1 cellular context compared by ENCODE assay signal in the genomic region with DNA sequence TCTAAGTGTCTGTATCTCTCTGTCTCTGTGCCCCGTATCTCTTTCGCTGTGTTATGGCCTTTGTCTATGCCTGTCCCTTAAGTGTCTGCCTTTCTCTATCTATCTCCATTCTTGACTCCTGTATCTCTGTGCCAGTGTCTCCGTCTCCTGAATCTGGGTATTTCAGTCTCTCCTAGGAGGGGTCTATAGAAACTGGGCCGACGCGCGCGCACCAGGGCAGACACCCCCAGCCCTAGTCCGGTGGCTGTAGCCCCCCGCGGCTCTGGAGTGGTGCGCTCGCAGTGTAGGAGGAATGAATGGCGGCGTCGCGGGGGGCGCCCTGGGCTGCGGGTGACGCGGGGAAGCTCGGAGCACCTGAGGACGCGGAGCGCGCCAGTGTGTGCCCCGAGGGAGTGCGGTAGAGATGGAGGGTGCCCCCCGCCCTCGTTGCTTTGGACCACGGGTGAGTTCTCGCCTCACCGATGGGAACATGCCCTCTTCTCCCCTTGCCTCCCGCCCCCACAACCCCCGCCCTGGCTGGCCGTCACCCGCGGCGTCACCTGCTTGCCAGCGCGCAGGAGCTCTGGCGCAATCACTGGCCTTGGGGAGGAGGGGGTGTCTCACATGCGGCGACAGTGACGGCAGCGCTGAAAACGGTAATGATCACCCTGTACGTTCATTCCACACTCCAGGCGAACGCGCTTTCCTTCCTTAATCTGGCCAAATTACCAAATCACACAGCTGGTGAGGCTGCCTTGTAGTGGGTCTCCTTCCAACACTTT.
TF ChIP-seq lines count a peak whose summit lies in the region.

No MANE protein-coding gene starts in this region.

TF ChIP-seq in HepG2, 621 proteins besides CTCF, POLR2A, EP300 and RAD21:
- TF ChIP-seq FOSL2 (CRISPR knock-in tag; IDR thresholded peaks at IDR 0.05) (0 out of 2 replicates have a peak, but pooled peaks have one; percentile 7), GABPB1 (CRISPR knock-in tag; IDR thresholded peaks at IDR 0.05) (no peak; the same call in 1 of the 2 replicates), ZNF17 (CRISPR knock-in tag; IDR thresholded peaks at IDR 0.05) (no peak), SP4 (CRISPR knock-in tag; IDR thresholded peaks at IDR 0.05) (0 out of 2 replicates have a peak, but pooled peaks have one; percentile 20), SRSF9 (IDR thresholded peaks at IDR 0.05; ENCODE audit: borderline replicate concordance, insufficient read depth, low read depth, low read length, poor library complexity, severe bottlenecking) (no peak), EED (CRISPR knock-in tag; IDR thresholded peaks at IDR 0.05) (0 out of 2 replicates have a peak, but pooled peaks have one; percentile 22), ZNF800 (CRISPR knock-in tag; IDR thresholded peaks at IDR 0.05) (peak; percentile 82), ZNF530 (CRISPR knock-in tag; IDR thresholded peaks at IDR 0.05; ENCODE audit: low read depth) (no peak), MLX (CRISPR knock-in tag; IDR thresholded peaks at IDR 0.05) (no peak), DZIP1 (CRISPR knock-in tag; IDR thresholded peaks at IDR 0.05) (no peak), KAT7 (CRISPR knock-in tag; IDR thresholded peaks at IDR 0.05; ENCODE audit: borderline replicate concordance) (no peak), ZEB1 (IDR thresholded peaks at IDR 0.05; ENCODE audit: insufficient replicate concordance, low read depth) (no peak), SCMH1 (CRISPR knock-in tag; IDR thresholded peaks at IDR 0.05; ENCODE audit: borderline replicate concordance) (no peak), CEBPG (CRISPR knock-in tag; IDR thresholded peaks at IDR 0.05) (peak; percentile 71), SRF (IDR thresholded peaks at IDR 0.05; ENCODE audit: low read depth, low read length) (no peak), EZH2 (conservative IDR thresholded peaks at IDR 0.05; ENCODE audit: low read depth, low read length) (0 out of 2 replicates have a peak, but pooled peaks have one; percentile 87), ZNF883 (CRISPR knock-in tag; IDR thresholded peaks at IDR 0.05; ENCODE audit: not compliant biosample characterization) (no peak), ZC3H13 (CRISPR knock-in tag; IDR thresholded peaks at IDR 0.05) (no peak), STAT5B (CRISPR knock-in tag; IDR thresholded peaks at IDR 0.05) (no peak), CEBPB (IDR thresholded peaks at IDR 0.05; ENCODE audit: borderline replicate concordance, low read depth, low read length) (peak; percentile 70; the same call in 1 of the 2 replicates), ZNF780A (CRISPR knock-in tag; IDR thresholded peaks at IDR 0.05) (no peak)
- TF ChIP-seq, protein P1, sequence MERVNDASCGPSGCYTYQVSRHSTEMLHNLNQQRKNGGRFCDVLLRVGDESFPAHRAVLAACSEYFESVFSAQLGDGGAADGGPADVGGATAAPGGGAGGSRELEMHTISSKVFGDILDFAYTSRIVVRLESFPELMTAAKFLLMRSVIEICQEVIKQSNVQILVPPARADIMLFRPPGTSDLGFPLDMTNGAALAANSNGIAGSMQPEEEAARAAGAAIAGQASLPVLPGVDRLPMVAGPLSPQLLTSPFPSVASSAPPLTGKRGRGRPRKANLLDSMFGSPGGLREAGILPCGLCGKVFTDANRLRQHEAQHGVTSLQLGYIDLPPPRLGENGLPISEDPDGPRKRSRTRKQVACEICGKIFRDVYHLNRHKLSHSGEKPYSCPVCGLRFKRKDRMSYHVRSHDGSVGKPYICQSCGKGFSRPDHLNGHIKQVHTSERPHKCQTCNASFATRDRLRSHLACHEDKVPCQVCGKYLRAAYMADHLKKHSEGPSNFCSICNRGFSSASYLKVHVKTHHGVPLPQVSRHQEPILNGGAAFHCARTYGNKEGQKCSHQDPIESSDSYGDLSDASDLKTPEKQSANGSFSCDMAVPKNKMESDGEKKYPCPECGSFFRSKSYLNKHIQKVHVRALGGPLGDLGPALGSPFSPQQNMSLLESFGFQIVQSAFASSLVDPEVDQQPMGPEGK (CRISPR knock-in tag; IDR thresholded peaks at IDR 0.05): peak; percentile 72; the same call in 1 of the 2 replicates
- TF ChIP-seq, protein P2, sequence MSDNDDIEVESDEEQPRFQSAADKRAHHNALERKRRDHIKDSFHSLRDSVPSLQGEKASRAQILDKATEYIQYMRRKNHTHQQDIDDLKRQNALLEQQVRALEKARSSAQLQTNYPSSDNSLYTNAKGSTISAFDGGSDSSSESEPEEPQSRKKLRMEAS (IDR thresholded peaks at IDR 0.05): peak; percentile 16; the same call in 1 of the 2 replicates
- TF ChIP-seq, protein P3, sequence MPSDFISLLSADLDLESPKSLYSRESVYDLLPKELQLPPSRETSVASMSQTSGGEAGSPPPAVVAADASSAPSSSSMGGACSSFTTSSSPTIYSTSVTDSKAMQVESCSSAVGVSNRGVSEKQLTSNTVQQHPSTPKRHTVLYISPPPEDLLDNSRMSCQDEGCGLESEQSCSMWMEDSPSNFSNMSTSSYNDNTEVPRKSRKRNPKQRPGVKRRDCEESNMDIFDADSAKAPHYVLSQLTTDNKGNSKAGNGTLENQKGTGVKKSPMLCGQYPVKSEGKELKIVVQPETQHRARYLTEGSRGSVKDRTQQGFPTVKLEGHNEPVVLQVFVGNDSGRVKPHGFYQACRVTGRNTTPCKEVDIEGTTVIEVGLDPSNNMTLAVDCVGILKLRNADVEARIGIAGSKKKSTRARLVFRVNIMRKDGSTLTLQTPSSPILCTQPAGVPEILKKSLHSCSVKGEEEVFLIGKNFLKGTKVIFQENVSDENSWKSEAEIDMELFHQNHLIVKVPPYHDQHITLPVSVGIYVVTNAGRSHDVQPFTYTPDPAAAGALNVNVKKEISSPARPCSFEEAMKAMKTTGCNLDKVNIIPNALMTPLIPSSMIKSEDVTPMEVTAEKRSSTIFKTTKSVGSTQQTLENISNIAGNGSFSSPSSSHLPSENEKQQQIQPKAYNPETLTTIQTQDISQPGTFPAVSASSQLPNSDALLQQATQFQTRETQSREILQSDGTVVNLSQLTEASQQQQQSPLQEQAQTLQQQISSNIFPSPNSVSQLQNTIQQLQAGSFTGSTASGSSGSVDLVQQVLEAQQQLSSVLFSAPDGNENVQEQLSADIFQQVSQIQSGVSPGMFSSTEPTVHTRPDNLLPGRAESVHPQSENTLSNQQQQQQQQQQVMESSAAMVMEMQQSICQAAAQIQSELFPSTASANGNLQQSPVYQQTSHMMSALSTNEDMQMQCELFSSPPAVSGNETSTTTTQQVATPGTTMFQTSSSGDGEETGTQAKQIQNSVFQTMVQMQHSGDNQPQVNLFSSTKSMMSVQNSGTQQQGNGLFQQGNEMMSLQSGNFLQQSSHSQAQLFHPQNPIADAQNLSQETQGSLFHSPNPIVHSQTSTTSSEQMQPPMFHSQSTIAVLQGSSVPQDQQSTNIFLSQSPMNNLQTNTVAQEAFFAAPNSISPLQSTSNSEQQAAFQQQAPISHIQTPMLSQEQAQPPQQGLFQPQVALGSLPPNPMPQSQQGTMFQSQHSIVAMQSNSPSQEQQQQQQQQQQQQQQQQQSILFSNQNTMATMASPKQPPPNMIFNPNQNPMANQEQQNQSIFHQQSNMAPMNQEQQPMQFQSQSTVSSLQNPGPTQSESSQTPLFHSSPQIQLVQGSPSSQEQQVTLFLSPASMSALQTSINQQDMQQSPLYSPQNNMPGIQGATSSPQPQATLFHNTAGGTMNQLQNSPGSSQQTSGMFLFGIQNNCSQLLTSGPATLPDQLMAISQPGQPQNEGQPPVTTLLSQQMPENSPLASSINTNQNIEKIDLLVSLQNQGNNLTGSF (CRISPR knock-in tag; IDR thresholded peaks at IDR 0.05): no peak
